ENCODE assay signal across 8 cellular contexts in genomic region chr15:52529940-52530339, GRCh38. TPM values are rescaled to one million over a fixed set of nuclear protein-coding genes. Genes with fewer than 3 reads are reported as not detected.
A peak's percentile ranks its signal among the peaks of the same experiment; 100 is the strongest.
DNase-seq lines count a peak whose midpoint lies in the region; ATAC-seq and TF ChIP-seq lines count a peak whose summit lies in the region.

No MANE protein-coding gene starts in this region.

- H3K9me3 ChIP-seq in skeletal muscle tissue (ENCODE audit: control insufficient read depth in 3 of 3, low read length in 3 of 3) (no peaks in the 10 kb centered on the region), A673 (ENCODE audit: low read depth, low read length, poor library complexity, severe bottlenecking) (no peaks in the 10 kb centered on the region)

- H3K9ac ChIP-seq in skeletal muscle tissue (ENCODE audit: low read depth in 1 of 3, low read length in 3 of 3), result no peak overlapping the region

- peaks cover 44% of the 10 kb centered on the region for H3K27me3 Mint-ChIP-seq in WTC11 (ENCODE audit: low read depth)

- no peaks in the 10 kb centered on the region for H3K9me3 Mint-ChIP-seq in WTC11

- no TSS peak for BruUV-seq in A673 (replicated peaks; lab: Mats Ljungman, UMichigan)

- peaks cover 24% of the 10 kb centered on the region for H3K4me1 Mint-ChIP-seq in WTC11

- H3K27me3 ChIP-seq in H7 (ENCODE audit: control insufficient read depth, insufficient read depth, low read length) (peaks cover 29% of the 10 kb centered on the region), skeletal muscle tissue (ENCODE audit: control insufficient read depth in 3 of 3, insufficient read depth in 3 of 3, low read length in 3 of 3) (peaks cover 0 to 5% (median 0%) of the 10 kb centered on the region in 3 donors), A673 (replicated peaks; ENCODE audit: insufficient read depth, low read depth, low read length, poor library complexity) (peaks cover 33% of the 10 kb centered on the region)

- ATAC-seq in WTC11 (no peak), GM21825 (IDR thresholded peaks at IDR 0.05; ENCODE audit: unreplicated experiment) (no peak), GM18517 (IDR thresholded peaks at IDR 0.05; ENCODE audit: unreplicated experiment) (no peak), GM18858 (IDR thresholded peaks at IDR 0.05; ENCODE audit: unreplicated experiment) (no peak)

- H3K36me3 ChIP-seq in H7 (replicated peaks; ENCODE audit: control insufficient read depth, insufficient read depth, low read length) (no peaks in the 10 kb centered on the region), skeletal muscle tissue (ENCODE audit: control insufficient read depth in 3 of 3, insufficient read depth in 3 of 3, low read length in 3 of 3) (no peaks in the 10 kb centered on the region), A673 (ENCODE audit: insufficient read depth, low read length, poor library complexity, severe bottlenecking) (no peaks in the 10 kb centered on the region)

- H3K36me3 Mint-ChIP-seq in WTC11, result no peaks in the 10 kb centered on the region

- intact Hi-C loops in A673 (cut with micrococcal nuclease; ENCODE audit: unreplicated experiment), result loop anchor here (5.0 kb wide), 2 partner anchors 198 to 202 kb away; no protein-coding TSS in a partner anchor

- H3K4me3 ChIP-seq in H7 (ENCODE audit: insufficient read depth, low read depth, low read length), result peak overlapping the region; percentile 71; the same call in 1 of the 2 replicates
- peak overlapping the region; percentile 75 for H3K4me3 ChIP-seq in fibroblast of pulmonary artery (replicated peaks; ENCODE audit: low read depth, low read length)
- peak overlapping the region in 2 of 3 donors; percentile 72 to 73 for H3K4me3 ChIP-seq in skeletal muscle tissue (ENCODE audit: low read length in 3 of 3)
- no peak overlapping the region for H3K4me3 ChIP-seq in A673 (ENCODE audit: low read depth, low read length, poor library complexity, severe bottlenecking)

- H3K4me1 ChIP-seq in skeletal muscle tissue (ENCODE audit: control insufficient read depth in 3 of 3, insufficient read depth in 3 of 3, low read length in 3 of 3), result peaks cover 13 to 18% (median 14%) of the 10 kb centered on the region in 3 donors
- peaks cover 4% of the 10 kb centered on the region for H3K4me1 ChIP-seq in A673 (ENCODE audit: insufficient read depth, low read length, poor library complexity, severe bottlenecking)

- POLR2A ChIA-PET in WTC11 (lab: Charles Lee), result no interaction called here
- POLR2A ChIA-PET in A673 (lab: Charles Lee; ENCODE audit: low non-redundant PET), result no interaction called here

- no peak for TF ChIP-seq CTCF in WTC11 (IDR thresholded peaks at IDR 0.05)
- TF ChIP-seq CTCF in fibroblast of pulmonary artery (IDR thresholded peaks at IDR 0.05; ENCODE audit: low read length, missing control alignments), result no peak
- no peak for TF ChIP-seq CTCF in A673 (conservative IDR thresholded peaks at IDR 0.05; ENCODE audit: low read depth, low read length)

- peak overlapping the region; percentile 32 for H3K27ac Mint-ChIP-seq in WTC11

- DNase-seq in H7, result no peak
- no peak for DNase-seq in WTC11 (ENCODE audit: low spot score)
- DNase-seq in fibroblast of pulmonary artery (ENCODE audit: low read depth), result no peak
- no peak for DNase-seq in A673 (ENCODE audit: low spot score)

- H3K4me3 Mint-ChIP-seq in WTC11, result peak overlapping the region; percentile 73

- CTCF ChIA-PET in WTC11 (lab: Charles Lee), result interaction anchor here (1.3 kb wide), 1 partner anchor 206 kb away, joined by 3 read pairs; no protein-coding TSS in a partner anchor
- CTCF ChIA-PET in A673 (lab: Charles Lee), result no interaction called here

- no peak overlapping the region for H3K27ac ChIP-seq in skeletal muscle tissue (ENCODE audit: low read depth, low read length)
- H3K27ac ChIP-seq in A673 (ENCODE audit: low read depth, low read length, poor library complexity, severe bottlenecking), result no peak overlapping the region

TF ChIP-seq in WTC11, 78 proteins besides CTCF, POLR2A, EP300 and RAD21 (continues in another document):
- TF ChIP-seq ZNF416 (CRISPR knock-in tag; IDR thresholded peaks at IDR 0.05), result no peak
- TF ChIP-seq ZNF532 (CRISPR knock-in tag; IDR thresholded peaks at IDR 0.05; ENCODE audit: borderline replicate concordance), result no peak
- no peak for TF ChIP-seq RELA (CRISPR knock-in tag; IDR thresholded peaks at IDR 0.05; ENCODE audit: borderline replicate concordance)
- TF ChIP-seq ARID4B (CRISPR knock-in tag; IDR thresholded peaks at IDR 0.05; ENCODE audit: borderline replicate concordance), result no peak
- TF ChIP-seq ATF3 (CRISPR knock-in tag; conservative IDR thresholded peaks at IDR 0.05), result no peak
- no peak for TF ChIP-seq ZNF121 (CRISPR knock-in tag; IDR thresholded peaks at IDR 0.05)
- no peak for TF ChIP-seq MYBL2 (CRISPR knock-in tag; IDR thresholded peaks at IDR 0.05)
- TF ChIP-seq CREM (CRISPR knock-in tag; IDR thresholded peaks at IDR 0.05), result no peak
- TF ChIP-seq GRHL2 (CRISPR knock-in tag; IDR thresholded peaks at IDR 0.05; ENCODE audit: insufficient replicate concordance, severe bottlenecking), result no peak
- TF ChIP-seq FOXK1 (CRISPR knock-in tag; IDR thresholded peaks at IDR 0.05), result no peak

RNA-seq across cellular contexts. Expression of gene MYO5A, which starts 1.3 kb away (rescaled TPM):
- total RNA-seq in H7 (2014; rRNA removed; shearing (Covaris generic)), result 9.7 and 13.4 TPM in 2 replicates
- total RNA-seq in WTC11 (2021), result 29.2 to 33.3 TPM (median 32.1 TPM) in 3 replicates
- total RNA-seq in skeletal muscle tissue, result 9.4 TPM
- 16.8 and 20.9 TPM in 2 replicates for total RNA-seq in A673 (2021)

RNA-seq across cellular contexts. Expression of gene ARPP19, which starts 38.9 kb away (rescaled TPM):
- total RNA-seq in H7 (2014; rRNA removed; shearing (Covaris generic)), result 108 and 124 TPM in 2 replicates
- total RNA-seq in WTC11 (2021) (203 to 217 TPM (median 212 TPM) in 3 replicates), skeletal muscle tissue (69.9 TPM), A673 (2021) (173 and 186 TPM in 2 replicates)
